Comparison of ENCODE assay signal across 22 cellular contexts in the genomic region with DNA sequence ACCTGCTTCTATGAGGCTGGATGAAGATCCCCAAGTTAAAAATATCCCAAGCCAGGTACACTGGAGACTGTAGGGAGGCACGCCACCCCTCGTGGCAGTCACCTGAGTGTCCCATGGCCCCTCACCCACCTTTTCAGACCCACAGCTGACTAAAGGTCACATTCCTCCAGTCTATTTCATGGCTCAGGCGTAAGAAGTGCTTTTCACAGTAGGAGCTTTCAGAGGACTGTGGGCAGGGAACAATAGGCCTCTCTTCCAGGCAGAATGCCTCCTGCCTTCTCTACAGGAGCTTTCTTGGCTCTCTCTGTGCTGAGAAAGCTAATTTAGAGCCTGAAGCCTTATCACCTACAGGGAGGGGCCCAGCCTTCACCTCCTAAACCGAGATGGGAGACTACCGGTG.
DNase-seq lines count a peak whose midpoint lies in the region; ATAC-seq lines count a peak whose summit lies in the region.
"Had no signal": no experiment of that assay in that cellular context is flagged by ENCODE, and none has a peak within 500 bp of the region (broad histone marks: within the 10 kb centered on the region; RNA-seq: fewer than 3 reads in every experiment).

No MANE protein-coding gene starts in this region.

- H2BK12ac ChIP-seq in neuronal stem cell (ENCODE audit: low read length), result no peak overlapping the region

- no peak overlapping the region for H3K18ac ChIP-seq in neuronal stem cell (ENCODE audit: low read length)

- no peak for ATAC-seq in HG02798 (IDR thresholded peaks at IDR 0.05; ENCODE audit: poor library complexity, unreplicated experiment)
- ATAC-seq: effector memory CD8-positive, alpha-beta T cell; K562; natural killer cell treated with Interleukin-12 subunit alpha and Interleukin-12 subunit beta and Interleukin-15 and Interleukin-18, amount 100 ng/mL, for 72 hours; psoas muscle had no signal

- peaks cover 15% of the 10 kb centered on the region for H3K4me1 ChIP-seq in NT2/D1 (ENCODE audit: insufficient read depth, insufficient read length)
- peaks cover 15 to 25% of the 10 kb centered on the region in 2 donors for H3K4me1 ChIP-seq in neuronal stem cell (ENCODE audit: control insufficient read depth in 2 of 2, insufficient read depth in 1 of 2, low read depth in 1 of 2, low read length in 2 of 2)
- H3K4me1 ChIP-seq: adrenal gland had no signal

- H3K36me3 ChIP-seq in NT2/D1 (ENCODE audit: insufficient read depth, insufficient read length, low read length), result peaks cover 4% of the 10 kb centered on the region
- H3K36me3 ChIP-seq in neuronal stem cell (replicated peaks in 1 of 2; ENCODE audit: control insufficient read depth in 2 of 2, insufficient read depth in 2 of 2, low read length in 2 of 2), result peaks cover 7 to 35% of the 10 kb centered on the region in 2 donors
- H3K36me3 ChIP-seq: adrenal gland had no signal

- no peak overlapping the region for H4K8ac ChIP-seq in neuronal stem cell (ENCODE audit: low read depth, low read length)

- H3K4me3 ChIP-seq in NT2/D1 (ENCODE audit: insufficient read length, low read depth) (no peak overlapping the region), neuronal stem cell (ENCODE audit: low read length in 2 of 2) (no peak overlapping the region)
- H3K4me3 ChIP-seq: adrenal gland, K562, psoas muscle had no signal

- no peak overlapping the region for H3K4ac ChIP-seq in neuronal stem cell (ENCODE audit: low read length)

- no CpG with 5 or more reads among the region's 5 CpGs for WGBS in neuronal stem cell (ENCODE audit: extremely low coverage in 2 of 2, insufficient read length in 2 of 2, insufficient replicate concordance in 1 of 2), 2 donors

- no peaks in the 10 kb centered on the region for H3K9me3 ChIP-seq in NT2/D1 (ENCODE audit: insufficient read depth, low read length)
- no peaks in the 10 kb centered on the region for H3K9me3 ChIP-seq in neuronal stem cell (replicated peaks in 1 of 2; ENCODE audit: control insufficient read depth in 2 of 2, insufficient read depth in 1 of 2, low read depth in 1 of 2, low read length in 2 of 2)
- H3K9me3 ChIP-seq: adrenal gland, psoas muscle had no signal

- no peak overlapping the region for H4K91ac ChIP-seq in neuronal stem cell (ENCODE audit: low read depth, low read length, poor library complexity)

- no peak overlapping the region for H2BK5ac ChIP-seq in neuronal stem cell (ENCODE audit: low read length)

- no peak overlapping the region for H2AK5ac ChIP-seq in neuronal stem cell (ENCODE audit: low read depth, low read length)

- no peaks in the 10 kb centered on the region for H3K27me3 ChIP-seq in NT2/D1 (ENCODE audit: insufficient read depth, insufficient read length)
- H3K27me3 ChIP-seq in neuronal stem cell (ENCODE audit: control insufficient read depth in 3 of 3, insufficient read depth in 3 of 3, low read depth in 1 of 3, low read length in 3 of 3), result no peaks in the 10 kb centered on the region
- H3K27me3 ChIP-seq: adrenal gland had no signal

- H3K4me2 ChIP-seq in neuronal stem cell (ENCODE audit: insufficient read depth, low read length, poor library complexity, severe bottlenecking), result peak overlapping the region; percentile 31

- H3K9ac ChIP-seq in NT2/D1 (ENCODE audit: insufficient read length, low read depth), result no peak overlapping the region
- H3K9ac ChIP-seq in neuronal stem cell (ENCODE audit: low read depth, low read length, poor library complexity), result no peak overlapping the region

- H2AFZ ChIP-seq in neuronal stem cell (ENCODE audit: low read length), result no peak overlapping the region

- peaks cover 2% of the 10 kb centered on the region for H3K79me1 ChIP-seq in neuronal stem cell (ENCODE audit: low read depth, low read length)

- H3K23ac ChIP-seq in neuronal stem cell (ENCODE audit: low read depth, low read length, poor library complexity), result no peak overlapping the region

- H3K27ac ChIP-seq in neuronal stem cell (replicated peaks; ENCODE audit: low read length), result peak overlapping the region; percentile 82
- H3K27ac ChIP-seq: adrenal gland, psoas muscle, RWPE1 had no signal

- no peak overlapping the region for H3K14ac ChIP-seq in neuronal stem cell (ENCODE audit: low read length)

- no peak overlapping the region for H2BK120ac ChIP-seq in neuronal stem cell (ENCODE audit: low read depth, low read length)

- DNase-seq in COLO829 (ENCODE audit: low spot score), result peak; percentile 79
- DNase-seq in NT2/D1 (ENCODE audit: low read depth, low spot score), result peak; percentile 32
- peak; percentile 53 for DNase-seq in globus pallidus (ENCODE audit: low spot score)
- DNase-seq in neuronal stem cell (ENCODE audit: low spot score), result peak; percentile 47
- DNase-seq in NCI-H187 (lab: John Stamatoyannopoulos, UW), result no peak
- no peak for DNase-seq in effector CD4-positive, alpha-beta T cell
- DNase-seq in NCI-H2081 (lab: John Stamatoyannopoulos, UW), result no peak
- DNase-seq: activated CD4-positive, alpha-beta T cell treated with anti-CD3 and anti-CD28 coated beads for 48 hours; activated gamma-delta T cell; adrenal gland; CD4-positive, alpha-beta memory T cell; DMS79 treated with DMSO at 0.1 percent for 48 hours; effector memory CD8-positive, alpha-beta T cell; kidney; NCI-H2029; NCI-H446 treated with DMSO at 0.1 percent for 48 hours; psoas muscle; SW 1271 had no signal

- no peak overlapping the region for H2BK15ac ChIP-seq in neuronal stem cell (ENCODE audit: low read length)

Comparison
In these comparisons a context has a peak if more than half of its experiments do, and no peak if none do; other contexts are left out.
1. DNase-seq: peak in COLO829 (single experiment), NT2/D1 (single experiment), globus pallidus (single experiment) and neuronal stem cell (single experiment); none in NCI-H187 (0 of 2), effector CD4-positive, alpha-beta T cell (single experiment) and NCI-H2081 (0 of 2).